ENCODE assay signal across 24 cellular contexts in the genomic region with DNA sequence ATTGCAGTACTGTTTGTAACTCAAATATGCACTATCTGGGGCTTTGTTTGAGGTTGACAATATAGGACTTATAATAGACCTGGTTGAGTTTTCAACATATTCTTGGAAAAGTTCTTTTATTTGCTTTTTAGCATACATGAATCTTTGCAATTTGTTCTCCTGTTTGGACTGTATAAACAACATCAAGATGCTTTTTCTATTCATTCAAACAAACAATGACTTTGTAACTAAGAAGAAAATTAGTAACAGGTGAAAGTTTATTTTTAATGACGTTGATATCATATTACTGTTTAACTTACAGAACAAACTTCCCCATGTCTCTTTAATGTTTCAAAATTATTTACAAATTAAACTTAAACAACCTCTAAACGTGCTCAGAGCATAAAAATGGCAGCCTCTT.
"Had no signal": no experiment of that assay in that cellular context is flagged by ENCODE, and none has a peak within 500 bp of the region (broad histone marks: within the 10 kb centered on the region; RNA-seq: fewer than 3 reads in every experiment).

No MANE protein-coding gene starts in this region.

- ATAC-seq: gastrocnemius medialis; left ventricle myocardium superior; lower lobe of right lung; natural killer cell; psoas muscle; right cardiac atrium; stimulated activated memory B cell treated with anti-CD40 and anti-IgM and Interleukin-4, amounts not matched to agents 10 μg/mL and 1 μg/mL and 100 μg/mL, for 72 hours; stimulated activated naive CD8-positive, alpha-beta T cell treated with anti-CD3 and anti-CD28 coated beads, Interleukin-15, Interleukin-2, amounts not matched to agents 100 U/mL and 50 U/mL, for 24 hours had no signal

- H3K27ac ChIP-seq: coronary artery, esophagus squamous epithelium, gastrocnemius medialis, lower lobe of right lung, ovary, psoas muscle, sigmoid colon, testis, tibial artery had no signal

- H3K36me3 ChIP-seq: esophagus squamous epithelium, gastrocnemius medialis, lower lobe of right lung, ovary, sigmoid colon, tibial artery had no signal

- DNase-seq: dermis blood vessel endothelial cell; effector memory CD4-positive, alpha-beta T cell; erythroblast; esophagus squamous epithelium; gastrocnemius medialis; head of caudate nucleus; islet precursor cell; left ventricle myocardium superior; lower lobe of right lung; natural killer cell; occipital lobe; ovary; posterior cingulate gyrus; psoas muscle; sigmoid colon; stimulated activated CD4-positive, alpha-beta T cell treated with anti-CD3 and anti-CD28 coated beads, Interleukin-2, amount 100 ng/mL, for 24 hours; stimulated activated CD4-positive, alpha-beta T cell treated with anti-CD3 and anti-CD28 coated beads, Interleukin-4, amount 100 ng/mL, for 4 hours; stimulated activated naive CD8-positive, alpha-beta T cell treated with anti-CD3 and anti-CD28 coated beads, Interleukin-15, Interleukin-2, amounts not matched to agents 100 U/mL and 50 U/mL, for 24 hours; substantia nigra; testis; tibial artery had no signal

- H3K4me1 ChIP-seq: esophagus squamous epithelium, gastrocnemius medialis, lower lobe of right lung, psoas muscle, sigmoid colon, testis, tibial artery had no signal

- H3K9me3 ChIP-seq: esophagus squamous epithelium, gastrocnemius medialis, lower lobe of right lung, ovary, psoas muscle, sigmoid colon, testis, tibial artery had no signal

- H3K27me3 ChIP-seq: esophagus squamous epithelium, gastrocnemius medialis, ovary, sigmoid colon, testis, tibial artery had no signal

- H3K4me3 ChIP-seq: coronary artery, esophagus squamous epithelium, gastrocnemius medialis, lower lobe of right lung, ovary, psoas muscle, sigmoid colon, testis, tibial artery had no signal
